ENCODE assay signal across 8 cellular contexts in genomic region chr6:90586675-90587638, GRCh38. TPM values are rescaled to one million over a fixed set of nuclear protein-coding genes. Genes with fewer than 3 reads are reported as not detected.
DNase-seq lines count a peak whose midpoint lies in the region; ATAC-seq and TF ChIP-seq lines count a peak whose summit lies in the region.

Gene MAP3K7 (minus strand): TSS chr6:90587072. CDS start chr6:90586883, 189 bp downstream.

- CTCF ChIA-PET in activated CD4-positive, alpha-beta memory T cell treated with anti-CD3 and anti-CD28 coated beads for 36 hours (lab: Charles Lee) = no interaction called here

- ATAC-seq in GM19438 (IDR thresholded peaks at IDR 0.05; ENCODE audit: low read depth, unreplicated experiment) (peak; percentile 94), HG03575 (IDR thresholded peaks at IDR 0.05; ENCODE audit: extremely low read depth, insufficient number of reproducible peaks, low FRiP score, unreplicated experiment) (peak; percentile 74), right lobe of liver (peak; percentile 97 to 98 (median 98))

- H3K36me3 ChIP-seq in duodenal mucosa (ENCODE audit: control insufficient read depth in 1 of 2, insufficient read depth in 2 of 2, low read length in 2 of 2) (no peaks in the 10 kb centered on the region), right lobe of liver (no peaks in the 10 kb centered on the region)

- intact Hi-C loops in activated CD4-positive, alpha-beta memory T cell treated with anti-CD3 and anti-CD28 coated beads for 36 hours (cut with micrococcal nuclease) = loop anchor here (1.0 to 10.0 kb wide), 9 partner anchors 23 to 1624 kb away; partner anchors contain the start of genes LYRM2, MDN1, PNRC1 and RNGTT
- intact Hi-C loops in right lobe of liver (cut with DNase I) = no loop called here

- POLR2A ChIA-PET in activated CD4-positive, alpha-beta memory T cell treated with anti-CD3 and anti-CD28 coated beads for 36 hours (lab: Charles Lee) = interaction anchor here (0.6 kb wide), 2 partner anchors 140 to 758 kb away, joined by 3 read pairs; no protein-coding TSS in a partner anchor

- peak within 1 kb of the TSS; percentile 98 for H3K4me3 Mint-ChIP-seq in activated CD4-positive, alpha-beta memory T cell treated with anti-CD3 and anti-CD28 coated beads for 36 hours

- H3K4me1 ChIP-seq in duodenal mucosa (ENCODE audit: control insufficient read depth in 1 of 2, insufficient read depth in 2 of 2, low read length in 2 of 2) (peaks cover 24 to 29% of the 10 kb centered on the region in 2 donors), right lobe of liver (peaks cover 0 to 23% (median 4%) of the 10 kb centered on the region in 4 donors)

- H3K9me3 Mint-ChIP-seq in activated CD4-positive, alpha-beta memory T cell treated with anti-CD3 and anti-CD28 coated beads for 36 hours = no peaks in the 10 kb centered on the region

- H3K4me1 Mint-ChIP-seq in activated CD4-positive, alpha-beta memory T cell treated with anti-CD3 and anti-CD28 coated beads for 36 hours (ENCODE audit: low read depth) = peaks cover 39% of the 10 kb centered on the region

- H3K36me3 Mint-ChIP-seq in activated CD4-positive, alpha-beta memory T cell treated with anti-CD3 and anti-CD28 coated beads for 36 hours = peaks cover 4% of the 10 kb centered on the region

- DNase-seq in CD1c-positive myeloid dendritic cell (ENCODE audit: extremely low spot score) (peak; percentile 98), NCI-H82 treated with DMSO at 0.1 percent for 48 hours (lab: John Stamatoyannopoulos, UW; ENCODE audit: unreplicated experiment) (peak; percentile 81), right lobe of liver (peak; percentile 88 to 93 (median 91))
- peak; percentile 97 for DNase-seq in activated CD4-positive, alpha-beta memory T cell treated with anti-CD3 and anti-CD28 coated beads for 36 hours
- peak; percentile 88 to 92 for DNase-seq in stimulated activated CD4-positive, alpha-beta T cell treated with anti-CD3 and anti-CD28 coated beads, Interleukin-4, amount 100 ng/mL, for 4 hours

- H3K9me3 ChIP-seq in duodenal mucosa (ENCODE audit: control insufficient read depth in 1 of 2, low read length in 2 of 2) = no peaks in the 10 kb centered on the region
- no peaks in the 10 kb centered on the region for H3K9me3 ChIP-seq in right lobe of liver

- under 1% methylated on average over 51 of the region's 70 CpGs for WGBS in right lobe of liver (ENCODE audit: insufficient coverage, low coverage, low lambda C conversion rate, missing lambda C conversion rate)

- peaks cover 6% of the 10 kb centered on the region for H3K27me3 Mint-ChIP-seq in activated CD4-positive, alpha-beta memory T cell treated with anti-CD3 and anti-CD28 coated beads for 36 hours

- peak within 1 kb of the TSS; percentile 85 to 90 for H3K9ac ChIP-seq in duodenal mucosa (ENCODE audit: low read depth in 1 of 2, low read length in 2 of 2)

- no peaks in the 10 kb centered on the region for H3K27me3 ChIP-seq in duodenal mucosa (ENCODE audit: control insufficient read depth in 1 of 2, insufficient read depth in 2 of 2, low read length in 2 of 2)
- no peaks in the 10 kb centered on the region for H3K27me3 ChIP-seq in right lobe of liver

- TF ChIP-seq POLR2A in right lobe of liver (IDR thresholded peaks at IDR 0.05) = peak; percentile 82

- TF ChIP-seq CTCF in right lobe of liver (IDR thresholded peaks at IDR 0.05) = no peak

- peak within 1 kb of the TSS; percentile 99 for H3K27ac Mint-ChIP-seq in activated CD4-positive, alpha-beta memory T cell treated with anti-CD3 and anti-CD28 coated beads for 36 hours

- H3K27ac ChIP-seq in duodenal mucosa (ENCODE audit: low read depth, low read length) = peak within 1 kb of the TSS; percentile 80
- peak within 1 kb of the TSS; percentile 90 for H3K27ac ChIP-seq in right lobe of liver

- peak within 1 kb of the TSS; percentile 81 to 98 for H3K4me3 ChIP-seq in duodenal mucosa (ENCODE audit: low read depth in 1 of 2, low read length in 2 of 2)
- H3K4me3 ChIP-seq in right lobe of liver = peak within 1 kb of the TSS; percentile 92 to 99 (median 98)

RNA-seq across cellular contexts. Expression of gene MAP3K7, which starts in this region (rescaled TPM):
- 10 to 100 TPM; 26.3 to 28.7 TPM for total RNA-seq in activated CD4-positive, alpha-beta memory T cell treated with anti-CD3 and anti-CD28 coated beads for 36 hours
- 10 to 100 TPM in 4 of 6 experiments, 1 to 10 TPM in 2; 8.1 to 12.5 (median 10.3) TPM for total RNA-seq in right lobe of liver

Comparison
In these comparisons a context has a peak if more than half of its experiments do, and no peak if none do; other contexts are left out.
1. Peak in every context shown above with its lines: DNase-seq, ATAC-seq, H3K4me3 ChIP-seq and H3K27ac ChIP-seq.